8 cellular contexts compared by ENCODE assay signal in the genomic region with DNA sequence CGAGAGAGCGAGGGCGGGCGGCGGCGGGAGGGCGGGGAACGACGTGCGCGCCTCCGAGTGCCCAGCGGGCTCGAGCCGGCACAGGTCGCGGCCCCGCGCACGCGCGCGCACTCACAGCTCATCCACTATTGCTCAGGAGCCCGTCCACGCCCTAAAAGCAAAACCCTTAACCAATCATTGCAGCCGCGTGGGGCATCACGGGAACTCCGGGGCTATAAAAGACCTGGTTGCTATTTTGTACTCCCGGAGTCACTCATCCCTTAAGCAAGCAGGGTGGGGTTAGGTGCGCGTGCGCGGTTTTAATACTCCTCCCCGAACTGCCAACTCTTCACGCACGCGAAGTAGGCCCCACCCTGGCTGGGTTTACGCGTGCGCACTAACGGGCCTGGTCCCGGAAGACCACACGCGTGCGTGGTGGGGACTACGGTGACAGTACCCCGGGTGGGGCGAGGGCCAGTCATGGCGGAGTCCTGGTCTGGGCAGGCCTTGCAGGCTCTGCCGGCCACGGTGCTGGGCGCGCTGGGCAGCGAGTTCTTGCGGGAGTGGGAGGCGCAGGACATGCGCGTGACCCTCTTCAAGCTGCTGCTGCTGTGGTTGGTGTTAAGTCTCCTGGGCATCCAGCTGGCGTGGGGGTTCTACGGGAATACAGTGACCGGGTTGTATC. TPM values are rescaled to one million over a fixed set of nuclear protein-coding genes. Genes with fewer than 3 reads are reported as not detected.
DNase-seq lines count a peak whose midpoint lies in the region; ATAC-seq and TF ChIP-seq lines count a peak whose summit lies in the region.

A gene (minus strand): TSS at position 9 of the 664 bp plus-strand sequence. CDS start 36,387 bp downstream, outside the sequence.
A gene with protein sequence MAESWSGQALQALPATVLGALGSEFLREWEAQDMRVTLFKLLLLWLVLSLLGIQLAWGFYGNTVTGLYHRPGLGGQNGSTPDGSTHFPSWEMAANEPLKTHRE (plus strand): TSS at position 456 of the 664 bp plus-strand sequence. CDS start 4 bp downstream, at position 460.

- no peaks in the 10 kb centered on the region for H3K9me3 ChIP-seq in CD8-positive, alpha-beta memory T cell (ENCODE audit: low read length)
- no peaks in the 10 kb centered on the region for H3K9me3 ChIP-seq in lung (ENCODE audit: control insufficient read depth in 2 of 2, insufficient read depth in 1 of 2, low read length in 1 of 2)

- CTCF ChIA-PET in CD8-positive, alpha-beta memory T cell (lab: Charles Lee), result interaction anchor here (1.2 to 3.1 kb wide), 5 partner anchors 16 to 303 kb away, joined by 4 to 19 read pairs (median 7); a partner anchor contains a TSS

- DNase-seq in CD8-positive, alpha-beta memory T cell, result peak; percentile 98 to 100 (median 99)
- peak; percentile 99 for DNase-seq in HS-5 (ENCODE audit: low read depth)
- peak; percentile 98 for DNase-seq in NK-92 treated with Interleukin-12 subunit alpha and Interleukin-12 subunit beta, amount 100 ng/mL, for 24 hours (lab: John Stamatoyannopoulos, UW)
- DNase-seq in activated CD8-positive, alpha-beta memory T cell treated with anti-CD3 and anti-CD28 coated beads for 24 hours, result peak; percentile 98
- DNase-seq in effector CD8-positive, alpha-beta T cell (lab: John Stamatoyannopoulos, UW), result peak; percentile 99
- peak; percentile 99 for DNase-seq in lung (ENCODE audit: low spot score)
- DNase-seq in stimulated activated CD4-positive, alpha-beta T cell treated with anti-CD3 and anti-CD28 coated beads, TNF-alpha, amount 100 ng/mL, for 4 hours (ENCODE audit: low read depth in 3 of 3), result peak; percentile 95 to 99 (median 96)

- peak within 1 kb of the TSS; percentile 90 to 97 (median 96) for H3K27ac Mint-ChIP-seq in CD8-positive, alpha-beta memory T cell

- ATAC-seq in GM19468 (IDR thresholded peaks at IDR 0.05; ENCODE audit: extremely low read depth, unreplicated experiment) (peak; percentile 61), lung (ENCODE audit: insufficient read depth, low FRiP score) (peak; percentile 92)

- H3K9me3 Mint-ChIP-seq in CD8-positive, alpha-beta memory T cell, result no peaks in the 10 kb centered on the region

- peak within 1 kb of the TSS; percentile 88 to 96 (median 94) for H3K4me3 Mint-ChIP-seq in CD8-positive, alpha-beta memory T cell

- peaks cover 6% of the 10 kb centered on the region for H3K36me3 ChIP-seq in CD8-positive, alpha-beta memory T cell (ENCODE audit: insufficient read depth, low read length)
- H3K36me3 ChIP-seq in lung (ENCODE audit: control insufficient read depth in 2 of 2, insufficient read depth in 2 of 2, low read length in 2 of 2), result peaks cover 0 to 7% of the 10 kb centered on the region in 2 donors

- H3K27me3 Mint-ChIP-seq in CD8-positive, alpha-beta memory T cell, result peaks cover 0 to 2% of the 10 kb centered on the region in 2 donors

- peak within 1 kb of the TSS; percentile 95 for H3K27ac ChIP-seq in CD8-positive, alpha-beta memory T cell (ENCODE audit: low read depth, low read length)
- peak within 1 kb of the TSS; percentile 99 to 100 for H3K27ac ChIP-seq in lung (ENCODE audit: low read depth in 1 of 2, low read length in 1 of 2)

- 0 to 1% methylated on average over 61 to 62 of the region's 62 CpGs for WGBS in lung, 2 donors

- H3K27me3 ChIP-seq in CD8-positive, alpha-beta memory T cell (ENCODE audit: insufficient read depth, low read length, poor library complexity, severe bottlenecking), result no peaks in the 10 kb centered on the region
- H3K27me3 ChIP-seq in lung (ENCODE audit: control insufficient read depth, insufficient read depth), result no peaks in the 10 kb centered on the region

- H3K4me1 Mint-ChIP-seq in CD8-positive, alpha-beta memory T cell, result peaks cover 69 to 82% (median 74%) of the 10 kb centered on the region in 3 donors

- peak within 1 kb of the TSS; percentile 93 for H3K4me3 ChIP-seq in CD8-positive, alpha-beta memory T cell (ENCODE audit: low read length)
- H3K4me3 ChIP-seq in lung, result peak within 1 kb of the TSS; percentile 88

- no peak for TF ChIP-seq CTCF in lung (IDR thresholded peaks at IDR 0.05; ENCODE audit: control extremely low read depth, extremely low read depth)

- POLR2A ChIA-PET in CD8-positive, alpha-beta memory T cell (lab: Charles Lee), result interaction anchor here (0.6 to 3.4 kb wide), 14 partner anchors 8 to 423 kb away, joined by 3 to 53 read pairs (median 5); a partner anchor contains a TSS

- peaks cover 0 to 27% (median 1%) of the 10 kb centered on the region in 3 donors for H3K36me3 Mint-ChIP-seq in CD8-positive, alpha-beta memory T cell

- peaks cover 76% of the 10 kb centered on the region for H3K4me1 ChIP-seq in CD8-positive, alpha-beta memory T cell (ENCODE audit: insufficient read depth, low read length)
- H3K4me1 ChIP-seq in lung (ENCODE audit: control insufficient read depth in 2 of 2, insufficient read depth in 2 of 2, low read length in 2 of 2), result peaks cover 24 to 32% of the 10 kb centered on the region in 2 donors

RNA-seq across cellular contexts. Expression of the first gene that starts in this region (rescaled TPM):
- 100 to 1,000 TPM; 478 to 506 TPM for total RNA-seq in CD8-positive, alpha-beta memory T cell
- 678 TPM for polyA plus RNA-seq in CD8-positive, alpha-beta memory T cell
- total RNA-seq in lung, result 100 to 1,000 TPM; 352 to 567 TPM
- 100 to 1,000 TPM; 269 to 513 TPM for polyA plus RNA-seq in lung

RNA-seq across cellular contexts. Expression of the second gene that starts in this region (rescaled TPM):
- 10 to 100 TPM; 21.3 to 23.2 TPM for total RNA-seq in CD8-positive, alpha-beta memory T cell
- polyA plus RNA-seq in CD8-positive, alpha-beta memory T cell, result 38.4 TPM
- total RNA-seq in lung, result 10 to 100 TPM; 15.8 to 49.0 TPM
- 10 to 100 TPM; 26.8 to 33.4 TPM for polyA plus RNA-seq in lung

Comparison
In these comparisons a context has a peak if more than half of its experiments do, and no peak if none do; other contexts are left out.
1. Peak in every context shown above with its lines: DNase-seq, ATAC-seq, H3K4me3 ChIP-seq and H3K27ac ChIP-seq.